In the genomic region with DNA sequence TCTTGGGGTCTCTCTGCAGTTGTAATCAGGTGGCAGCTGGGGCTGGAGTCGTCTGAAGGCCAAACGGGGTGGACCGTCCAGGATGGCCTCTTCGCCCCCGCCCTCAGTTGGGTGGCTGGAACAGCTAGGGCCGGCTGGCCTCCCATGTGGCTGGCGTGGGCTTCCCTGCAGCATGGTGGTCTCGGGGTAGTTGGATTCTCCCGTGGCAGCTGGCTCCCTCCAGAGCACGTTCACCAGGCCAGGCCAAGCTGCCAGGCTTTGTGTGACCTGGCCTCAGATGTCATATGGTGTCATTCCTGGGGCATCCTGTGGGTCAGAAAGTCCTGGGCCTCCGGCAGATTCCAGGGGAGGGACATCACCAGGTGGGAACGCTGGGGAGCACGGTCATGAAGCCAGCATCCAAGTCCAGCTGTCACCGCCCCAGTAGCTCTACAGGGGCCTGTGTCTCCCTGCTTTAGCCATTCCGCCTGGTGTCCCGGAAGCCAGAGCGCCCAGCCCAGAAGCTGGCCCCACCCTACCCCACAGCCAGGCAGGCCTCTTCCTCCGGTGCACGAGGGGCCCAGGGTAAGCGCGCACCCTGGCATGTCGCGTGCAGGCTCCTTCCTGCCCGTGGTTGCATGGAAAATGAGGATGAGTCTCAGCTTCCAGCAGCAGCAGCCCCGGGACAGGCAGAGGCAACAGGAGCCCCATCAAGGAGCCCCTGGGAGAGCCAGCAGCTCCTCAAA, we compare ENCODE assay signal across 1 cellular context.
TF ChIP-seq lines count a peak whose summit lies in the region.

No MANE protein-coding gene starts in this region.

TF ChIP-seq in IMR-90, 13 proteins besides CTCF, POLR2A, EP300 and RAD21:
- TF ChIP-seq MXI1 (IDR thresholded peaks at IDR 0.05; ENCODE audit: borderline replicate concordance, low read depth, low read length) (no peak), BHLHE40 (IDR thresholded peaks at IDR 0.05; ENCODE audit: low read depth, low read length) (no peak), CHD1 (IDR thresholded peaks at IDR 0.05; ENCODE audit: low read depth, low read length) (no peak), MAZ (IDR thresholded peaks at IDR 0.05; ENCODE audit: borderline replicate concordance, low read depth, low read length) (no peak), SMC3 (IDR thresholded peaks at IDR 0.05; ENCODE audit: low read depth, low read length) (no peak), ELK1 (IDR thresholded peaks at IDR 0.05; ENCODE audit: borderline replicate concordance, low read depth, low read length) (no peak), MAFK (IDR thresholded peaks at IDR 0.05; ENCODE audit: low read depth, low read length) (no peak), RCOR1 (IDR thresholded peaks at IDR 0.05; ENCODE audit: insufficient replicate concordance, low read length) (no peak), CEBPB (IDR thresholded peaks at IDR 0.05; ENCODE audit: low read depth, low read length) (no peak), FOS (IDR thresholded peaks at IDR 0.05; ENCODE audit: low read depth, low read length) (no peak), RFX5 (IDR thresholded peaks at IDR 0.05; ENCODE audit: low read depth, low read length) (no peak), NFE2L2 (IDR thresholded peaks at IDR 0.05; ENCODE audit: low read depth, low read length) (no peak)
- TF ChIP-seq, protein P1, sequence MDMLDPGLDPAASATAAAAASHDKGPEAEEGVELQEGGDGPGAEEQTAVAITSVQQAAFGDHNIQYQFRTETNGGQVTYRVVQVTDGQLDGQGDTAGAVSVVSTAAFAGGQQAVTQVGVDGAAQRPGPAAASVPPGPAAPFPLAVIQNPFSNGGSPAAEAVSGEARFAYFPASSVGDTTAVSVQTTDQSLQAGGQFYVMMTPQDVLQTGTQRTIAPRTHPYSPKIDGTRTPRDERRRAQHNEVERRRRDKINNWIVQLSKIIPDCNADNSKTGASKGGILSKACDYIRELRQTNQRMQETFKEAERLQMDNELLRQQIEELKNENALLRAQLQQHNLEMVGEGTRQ (IDR thresholded peaks at IDR 0.05; ENCODE audit: low read depth, low read length) = no peak
